1 cellular context compared by ENCODE assay signal in genomic region chr12:51951843-51952722, GRCh38.
TF ChIP-seq lines count a peak whose summit lies in the region.

No MANE protein-coding gene starts in this region.

TF ChIP-seq in K562, 482 proteins besides CTCF, POLR2A, EP300 and RAD21 (continues in another document):
- TF ChIP-seq MCM2 (IDR thresholded peaks at IDR 0.05; ENCODE audit: low read depth): no peak
- TF ChIP-seq TAF15 (IDR thresholded peaks at IDR 0.05; ENCODE audit: low read depth, low read length): no peak
- TF ChIP-seq ZBTB8A (IDR thresholded peaks at IDR 0.05; ENCODE audit: partially characterized antibody): no peak
- no peak for TF ChIP-seq ZFP36 (IDR thresholded peaks at IDR 0.05; ENCODE audit: low read depth, low read length, partially characterized antibody)
- TF ChIP-seq ATF3 (IDR thresholded peaks at IDR 0.05): no peak
- TF ChIP-seq ATF3 (CRISPR knock-in tag; conservative IDR thresholded peaks at IDR 0.05): no peak
- no peak for TF ChIP-seq NR1H2 (CRISPR knock-in tag; IDR thresholded peaks at IDR 0.05)
- no peak for TF ChIP-seq ZBTB5 (IDR thresholded peaks at IDR 0.05)
- TF ChIP-seq IFI16 (CRISPR knock-in tag; IDR thresholded peaks at IDR 0.05): no peak
- no peak for TF ChIP-seq ZNF280A (IDR thresholded peaks at IDR 0.05; ENCODE audit: low read depth, partially characterized antibody)
- no peak for TF ChIP-seq HES1 (IDR thresholded peaks at IDR 0.05; ENCODE audit: low read depth)
- peak; percentile 59 for TF ChIP-seq RBFOX2 (IDR thresholded peaks at IDR 0.05; ENCODE audit: low read depth, low read length)
- TF ChIP-seq MLLT1 (IDR thresholded peaks at IDR 0.05): no peak
- TF ChIP-seq SIRT6 (IDR thresholded peaks at IDR 0.05; ENCODE audit: low read depth, low read length): no peak
- no peak for TF ChIP-seq ZNF445 (CRISPR knock-in tag; IDR thresholded peaks at IDR 0.05; ENCODE audit: low read depth)
- TF ChIP-seq ZFP1 (CRISPR knock-in tag; IDR thresholded peaks at IDR 0.05): no peak
- TF ChIP-seq PCBP1 (IDR thresholded peaks at IDR 0.05; ENCODE audit: low read depth, low read length, poor library complexity, severe bottlenecking): no peak
- TF ChIP-seq CCAR2 (IDR thresholded peaks at IDR 0.05; ENCODE audit: low read depth, low read length): no peak
- no peak for TF ChIP-seq EHMT2 (IDR thresholded peaks at IDR 0.05)
- peak; percentile 15; the same call in 1 of the 2 replicates for TF ChIP-seq FOSL1 (tag; conservative IDR thresholded peaks at IDR 0.05)
- no peak for TF ChIP-seq ILF3 (IDR thresholded peaks at IDR 0.05; ENCODE audit: borderline replicate concordance)
- no peak for TF ChIP-seq ASH1L (IDR thresholded peaks at IDR 0.05; ENCODE audit: borderline replicate concordance, low read depth, partially characterized antibody)
- TF ChIP-seq RB1 (IDR thresholded peaks at IDR 0.05; ENCODE audit: low read depth): 0 out of 2 replicates have a peak, but pooled peaks have one; percentile 8
- TF ChIP-seq CBX5 (IDR thresholded peaks at IDR 0.05; ENCODE audit: borderline replicate concordance, low read depth): no peak
- no peak for TF ChIP-seq AFF1 (IDR thresholded peaks at IDR 0.05; ENCODE audit: low read depth in 1 of 2, partially characterized antibody in 2 of 2)
- TF ChIP-seq ARNT (IDR thresholded peaks at IDR 0.05): no peak
- no peak for TF ChIP-seq NBN (IDR thresholded peaks at IDR 0.05; ENCODE audit: low read depth)
- no peak for TF ChIP-seq NR2C1 (IDR thresholded peaks at IDR 0.05)
- no peak for TF ChIP-seq NR2C1 (tag; IDR thresholded peaks at IDR 0.05)
- no peak for TF ChIP-seq ZNF449 (CRISPR knock-in tag; IDR thresholded peaks at IDR 0.05)
- TF ChIP-seq ZBTB7A (IDR thresholded peaks at IDR 0.05; ENCODE audit: borderline replicate concordance, control insufficient read depth, low read depth, low read length): peak; percentile 78
- no peak for TF ChIP-seq PRDM10 (IDR thresholded peaks at IDR 0.05; ENCODE audit: partially characterized antibody)
- no peak for TF ChIP-seq CBFB (CRISPR knock-in tag; IDR thresholded peaks at IDR 0.05)
- no peak for TF ChIP-seq RFX7 (CRISPR knock-in tag; IDR thresholded peaks at IDR 0.05)
- no peak for TF ChIP-seq TRIM24 (IDR thresholded peaks at IDR 0.05)
- no peak for TF ChIP-seq ZNF263 (CRISPR knock-in tag; IDR thresholded peaks at IDR 0.05; ENCODE audit: borderline replicate concordance)
- no peak for TF ChIP-seq CAMTA2 (CRISPR knock-in tag; conservative IDR thresholded peaks at IDR 0.05)
- TF ChIP-seq TEAD2 (tag; IDR thresholded peaks at IDR 0.05): no peak
- TF ChIP-seq ZNF592 (IDR thresholded peaks at IDR 0.05): no peak
- TF ChIP-seq PPARD (CRISPR knock-in tag; IDR thresholded peaks at IDR 0.05): no peak
- no peak for TF ChIP-seq ZNF444 (CRISPR knock-in tag; IDR thresholded peaks at IDR 0.05)
